In genomic region chr14:65109357-65109756, GRCh38 we compare ENCODE assay signal across 20 cellular contexts.
"Had no signal": no experiment of that assay in that cellular context is flagged by ENCODE, and none has a peak within 500 bp of the region (broad histone marks: within the 10 kb centered on the region; RNA-seq: fewer than 3 reads in every experiment).

No MANE protein-coding gene starts in this region.

- H3K27ac ChIP-seq: coronary artery, dorsolateral prefrontal cortex, esophagus muscularis mucosa, gastrocnemius medialis, heart right ventricle, left lung, lower lobe of right lung had no signal

- H3K36me3 ChIP-seq: esophagus muscularis mucosa, gastrocnemius medialis, heart right ventricle, left lung, lower lobe of right lung had no signal

- H3K4me1 Mint-ChIP-seq: mesothelial cell of epicardium, naive B cell had no signal

- H3K9me3 Mint-ChIP-seq: mesothelial cell of epicardium, naive B cell had no signal

- H3K36me3 Mint-ChIP-seq: mesothelial cell of epicardium, naive B cell had no signal

- H3K4me3 Mint-ChIP-seq: mesothelial cell of epicardium, naive B cell had no signal

- H3K9me3 ChIP-seq: esophagus muscularis mucosa, gastrocnemius medialis, heart right ventricle, left lung, lower lobe of right lung, mucosa of descending colon had no signal

- H3K27me3 ChIP-seq: dorsolateral prefrontal cortex, esophagus muscularis mucosa, gastrocnemius medialis, heart right ventricle, left lung had no signal

- DNase-seq: dermis blood vessel endothelial cell; dorsolateral prefrontal cortex; effector CD4-positive, alpha-beta T cell; effector memory CD4-positive, alpha-beta T cell; foreskin melanocyte; gastrocnemius medialis; glutamatergic neuron; head of caudate nucleus; heart right ventricle; hippocampal formation; left cardiac atrium; left lung; left ventricle myocardium superior; lower lobe of right lung; mesenchymal stem cell; mucosa of descending colon; naive B cell had no signal

- H3K27ac Mint-ChIP-seq: mesothelial cell of epicardium had no signal

- H3K4me3 ChIP-seq: coronary artery, dorsolateral prefrontal cortex, esophagus muscularis mucosa, gastrocnemius medialis, heart right ventricle, left lung, lower lobe of right lung, mucosa of descending colon had no signal

- H3K4me1 ChIP-seq: esophagus muscularis mucosa, gastrocnemius medialis, heart right ventricle, left lung, lower lobe of right lung had no signal

- ATAC-seq: gastrocnemius medialis, heart right ventricle, left cardiac atrium, left lung, left ventricle myocardium superior, lower lobe of right lung, mucosa of descending colon had no signal
